Comparison of ENCODE assay signal across 11 cellular contexts in genomic region chr10:29630205-29631048, GRCh38. TPM values are rescaled to one million over a fixed set of nuclear protein-coding genes. Genes with fewer than 3 reads are reported as not detected.
A peak's percentile ranks its signal among the peaks of the same experiment; 100 is the strongest.
DNase-seq lines count a peak whose midpoint lies in the region; ATAC-seq and TF ChIP-seq lines count a peak whose summit lies in the region.
"Had no signal": no experiment of that assay in that cellular context is flagged by ENCODE, and none has a peak within 500 bp of the region (broad histone marks: within the 10 kb centered on the region; RNA-seq: fewer than 3 reads in every experiment).

No MANE protein-coding gene starts in this region.

- no peaks in the 10 kb centered on the region for H3K27me3 ChIP-seq in hepatocyte
- H3K27me3 ChIP-seq in spleen (replicated peaks in 1 of 7): no peaks in the 10 kb centered on the region

- H3K4me3 ChIP-seq in hepatocyte (no peak overlapping the region), spleen (no peak overlapping the region)

- peaks cover 88% of the 10 kb centered on the region for H3K79me2 ChIP-seq in hepatocyte

- H2AFZ ChIP-seq in hepatocyte: no peak overlapping the region

- peaks cover 24 to 26% of the 10 kb centered on the region in 2 donors for H3K4me1 Mint-ChIP-seq in effector memory CD8-positive, alpha-beta T cell (ENCODE audit: low read depth in 2 of 2)

- intact Hi-C loops in spleen (cut with DNase I; ENCODE audit: low total_unique reads): no loop called here

- H3K27ac Mint-ChIP-seq in effector memory CD8-positive, alpha-beta T cell: peak overlapping the region in 1 of 2 donors; percentile 68

- peaks cover 7% of the 10 kb centered on the region for H3K36me3 Mint-ChIP-seq in effector memory CD8-positive, alpha-beta T cell (ENCODE audit: insufficient read depth)

- H3K27ac ChIP-seq in hepatocyte (peak overlapping the region; percentile 5), spleen (peak overlapping the region in 5 of 8 donors; percentile 29 to 81 (median 78))

- H3K9me2 ChIP-seq in hepatocyte (replicated peaks; ENCODE audit: insufficient read depth): no peaks in the 10 kb centered on the region

- no peaks in the 10 kb centered on the region for H3K27me3 Mint-ChIP-seq in effector memory CD8-positive, alpha-beta T cell
- H3K27me3 Mint-ChIP-seq: brain had no signal

- no peak for ATAC-seq in GM19395 (IDR thresholded peaks at IDR 0.05; ENCODE audit: unreplicated experiment)
- ATAC-seq in HG03175 (IDR thresholded peaks at IDR 0.05; ENCODE audit: unreplicated experiment): no peak
- ATAC-seq in effector memory CD8-positive, alpha-beta T cell (replicated peaks): no peak

- TF ChIP-seq EP300 in Ishikawa (IDR thresholded peaks at IDR 0.05; ENCODE audit: borderline replicate concordance): no peak

- TF ChIP-seq RAD21 in Ishikawa (IDR thresholded peaks at IDR 0.05; ENCODE audit: low read depth): no peak

- DNase-seq in SKM-1 (lab: John Stamatoyannopoulos, UW; ENCODE audit: unreplicated experiment) (peak; percentile 29), hepatocyte (ENCODE audit: low spot score) (no peak), spleen (no peak), 8988T (no peak)
- DNase-seq in effector memory CD8-positive, alpha-beta T cell: no peak
- DNase-seq: activated T-cell treated with anti-CD3 and anti-CD28 coated beads, Interleukin-2, amount 50 U/mL, for 48 hours; NCI-H2171 treated with DMSO at 0.1 percent for 48 hours had no signal

- peak overlapping the region in 1 of 2 donors; percentile 28 for H3K4me3 Mint-ChIP-seq in effector memory CD8-positive, alpha-beta T cell

- no peaks in the 10 kb centered on the region for H3K36me3 ChIP-seq in hepatocyte (replicated peaks; ENCODE audit: insufficient read depth, low read depth)
- no peaks in the 10 kb centered on the region for H3K36me3 ChIP-seq in spleen

- 79% methylated on average over 11 of the region's 11 CpGs for WGBS in hepatocyte (ENCODE audit: low lambda C conversion rate, missing lambda C conversion rate)
- WGBS in spleen, 5 donors: 52 to 89% (median 67%) methylated on average over 11 of the region's 11 CpGs

- no peaks in the 10 kb centered on the region for H4K20me1 ChIP-seq in hepatocyte (ENCODE audit: insufficient read depth, poor library complexity, severe bottlenecking)

- H3K9me3 ChIP-seq in hepatocyte (ENCODE audit: low read depth) (no peaks in the 10 kb centered on the region), spleen (no peaks in the 10 kb centered on the region)

- peaks cover 36% of the 10 kb centered on the region for H3K4me1 ChIP-seq in hepatocyte (ENCODE audit: insufficient read depth)
- peaks cover 0 to 39% (median 0%) of the 10 kb centered on the region in 6 donors for H3K4me1 ChIP-seq in spleen

- TF ChIP-seq POLR2A in spleen (IDR thresholded peaks at IDR 0.05): no peak

- TF ChIP-seq CTCF in hepatocyte (IDR thresholded peaks at IDR 0.05; ENCODE audit: poor library complexity) (no peak), spleen (IDR thresholded peaks at IDR 0.05 in 8 of 11, conservative IDR thresholded peaks at IDR 0.05 in 3 of 11) (no peak)

- no peaks in the 10 kb centered on the region for H3K9me3 Mint-ChIP-seq in effector memory CD8-positive, alpha-beta T cell
- H3K9me3 Mint-ChIP-seq: brain had no signal

- peak overlapping the region; percentile 58 for H3K4me2 ChIP-seq in hepatocyte

TF ChIP-seq in Ishikawa, 13 proteins besides CTCF, POLR2A, EP300 and RAD21:
- TF ChIP-seq TEAD4 (IDR thresholded peaks at IDR 0.05) (no peak), MAX (IDR thresholded peaks at IDR 0.05) (peak; percentile 34; the same call in 1 of the 2 replicates), NFIC (IDR thresholded peaks at IDR 0.05) (0 out of 2 replicates have a peak, but pooled peaks have one; percentile 13)

RNA-seq across cellular contexts. Expression of gene SVIL, which starts 4.3 kb away (rescaled TPM):
- 24.3 and 24.4 TPM in 2 replicates for total RNA-seq in hepatocyte
- polyA plus RNA-seq in hepatocyte: 36.5 and 64.2 TPM in 2 replicates
- total RNA-seq in spleen: 10 to 100 TPM; 13.6 to 65.3 (median 24.3) TPM
- polyA plus RNA-seq in spleen: 1 to 10 TPM; 1.4 to 2.3 (median 1.6) TPM
